ENCODE assay signal across 1 cellular context in the genomic region with DNA sequence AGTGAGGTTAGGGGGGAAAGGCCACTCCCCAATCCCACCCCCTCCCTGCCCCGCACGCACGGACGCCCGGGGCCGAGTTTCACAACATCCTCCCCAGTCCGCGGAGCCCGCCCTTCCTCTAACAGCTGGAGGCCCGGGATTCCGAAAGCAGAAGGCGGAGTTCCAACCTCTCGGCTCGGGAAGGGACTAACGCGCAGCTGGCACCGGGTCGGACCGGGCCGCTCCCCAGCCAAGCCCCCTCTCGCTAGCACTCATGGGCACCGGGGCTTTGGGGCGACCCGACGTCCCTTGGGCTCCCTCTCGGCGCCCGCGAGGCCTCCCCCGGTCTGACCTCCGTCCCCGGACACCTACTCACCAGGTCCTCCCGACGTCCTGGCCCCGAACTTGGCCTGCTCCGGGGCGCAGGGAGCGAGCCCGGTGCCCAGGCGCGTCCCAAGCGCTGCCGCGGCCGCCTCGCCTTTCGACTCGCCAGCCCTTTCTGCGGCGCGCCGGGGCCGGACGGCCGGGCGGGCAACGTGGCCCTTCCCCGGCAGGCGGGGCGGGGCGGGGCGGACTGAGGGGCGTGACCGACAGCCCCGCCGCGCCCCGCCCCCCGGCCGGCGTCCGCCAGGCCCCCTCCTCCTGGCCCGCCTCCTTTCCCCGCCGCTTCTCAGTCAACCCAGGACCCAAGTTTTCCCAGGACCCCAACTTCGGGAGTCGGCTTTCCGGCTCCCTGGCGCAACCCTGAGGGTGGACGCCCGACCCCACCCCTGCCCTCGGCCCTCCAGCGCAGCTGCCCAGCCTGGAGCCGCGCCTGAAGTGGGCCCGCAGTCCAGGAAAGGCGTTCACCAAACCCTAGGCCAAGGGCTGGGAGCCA.
TF ChIP-seq lines count a peak whose summit lies in the region.

A gene (minus strand): TSS at position 482 of the 856 bp plus-strand sequence. CDS start 9,835 bp downstream, outside the sequence.

TF ChIP-seq in K562, 482 proteins besides CTCF, POLR2A, EP300 and RAD21 (continued from another document and continues in another):
- TF ChIP-seq, protein P1, sequence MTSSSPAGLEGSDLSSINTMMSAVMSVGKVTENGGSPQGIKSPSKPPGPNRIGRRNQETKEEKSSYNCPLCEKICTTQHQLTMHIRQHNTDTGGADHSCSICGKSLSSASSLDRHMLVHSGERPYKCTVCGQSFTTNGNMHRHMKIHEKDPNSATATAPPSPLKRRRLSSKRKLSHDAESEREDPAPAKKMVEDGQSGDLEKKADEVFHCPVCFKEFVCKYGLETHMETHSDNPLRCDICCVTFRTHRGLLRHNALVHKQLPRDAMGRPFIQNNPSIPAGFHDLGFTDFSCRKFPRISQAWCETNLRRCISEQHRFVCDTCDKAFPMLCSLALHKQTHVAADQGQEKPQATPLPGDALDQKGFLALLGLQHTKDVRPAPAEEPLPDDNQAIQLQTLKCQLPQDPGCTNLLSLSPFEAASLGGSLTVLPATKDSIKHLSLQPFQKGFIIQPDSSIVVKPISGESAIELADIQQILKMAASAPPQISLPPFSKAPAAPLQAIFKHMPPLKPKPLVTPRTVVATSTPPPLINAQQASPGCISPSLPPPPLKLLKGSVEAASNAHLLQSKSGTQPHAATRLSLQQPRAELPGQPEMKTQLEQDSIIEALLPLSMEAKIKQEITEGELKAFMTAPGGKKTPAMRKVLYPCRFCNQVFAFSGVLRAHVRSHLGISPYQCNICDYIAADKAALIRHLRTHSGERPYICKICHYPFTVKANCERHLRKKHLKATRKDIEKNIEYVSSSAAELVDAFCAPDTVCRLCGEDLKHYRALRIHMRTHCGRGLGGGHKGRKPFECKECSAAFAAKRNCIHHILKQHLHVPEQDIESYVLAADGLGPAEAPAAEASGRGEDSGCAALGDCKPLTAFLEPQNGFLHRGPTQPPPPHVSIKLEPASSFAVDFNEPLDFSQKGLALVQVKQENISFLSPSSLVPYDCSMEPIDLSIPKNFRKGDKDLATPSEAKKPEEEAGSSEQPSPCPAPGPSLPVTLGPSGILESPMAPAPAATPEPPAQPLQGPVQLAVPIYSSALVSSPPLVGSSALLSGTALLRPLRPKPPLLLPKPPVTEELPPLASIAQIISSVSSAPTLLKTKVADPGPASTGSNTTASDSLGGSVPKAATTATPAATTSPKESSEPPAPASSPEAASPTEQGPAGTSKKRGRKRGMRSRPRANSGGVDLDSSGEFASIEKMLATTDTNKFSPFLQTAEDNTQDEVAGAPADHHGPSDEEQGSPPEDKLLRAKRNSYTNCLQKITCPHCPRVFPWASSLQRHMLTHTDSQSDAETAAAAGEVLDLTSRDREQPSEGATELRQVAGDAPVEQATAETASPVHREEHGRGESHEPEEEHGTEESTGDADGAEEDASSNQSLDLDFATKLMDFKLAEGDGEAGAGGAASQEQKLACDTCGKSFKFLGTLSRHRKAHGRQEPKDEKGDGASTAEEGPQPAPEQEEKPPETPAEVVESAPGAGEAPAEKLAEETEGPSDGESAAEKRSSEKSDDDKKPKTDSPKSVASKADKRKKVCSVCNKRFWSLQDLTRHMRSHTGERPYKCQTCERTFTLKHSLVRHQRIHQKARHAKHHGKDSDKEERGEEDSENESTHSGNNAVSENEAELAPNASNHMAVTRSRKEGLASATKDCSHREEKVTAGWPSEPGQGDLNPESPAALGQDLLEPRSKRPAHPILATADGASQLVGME (CRISPR knock-in tag; IDR thresholded peaks at IDR 0.05), result peak; percentile 65; the same call in 1 of the 2 replicates
- TF ChIP-seq, protein P2, sequence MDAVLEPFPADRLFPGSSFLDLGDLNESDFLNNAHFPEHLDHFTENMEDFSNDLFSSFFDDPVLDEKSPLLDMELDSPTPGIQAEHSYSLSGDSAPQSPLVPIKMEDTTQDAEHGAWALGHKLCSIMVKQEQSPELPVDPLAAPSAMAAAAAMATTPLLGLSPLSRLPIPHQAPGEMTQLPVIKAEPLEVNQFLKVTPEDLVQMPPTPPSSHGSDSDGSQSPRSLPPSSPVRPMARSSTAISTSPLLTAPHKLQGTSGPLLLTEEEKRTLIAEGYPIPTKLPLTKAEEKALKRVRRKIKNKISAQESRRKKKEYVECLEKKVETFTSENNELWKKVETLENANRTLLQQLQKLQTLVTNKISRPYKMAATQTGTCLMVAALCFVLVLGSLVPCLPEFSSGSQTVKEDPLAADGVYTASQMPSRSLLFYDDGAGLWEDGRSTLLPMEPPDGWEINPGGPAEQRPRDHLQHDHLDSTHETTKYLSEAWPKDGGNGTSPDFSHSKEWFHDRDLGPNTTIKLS (IDR thresholded peaks at IDR 0.05; ENCODE audit: borderline replicate concordance, low read depth), result peak; percentile 86
- TF ChIP-seq SPI1 (IDR thresholded peaks at IDR 0.05; ENCODE audit: borderline replicate concordance, low read depth, low read length), result peak; percentile 20; the same call in 1 of the 2 replicates
- TF ChIP-seq CCAR2 (IDR thresholded peaks at IDR 0.05; ENCODE audit: low read depth, low read length), result no peak
- TF ChIP-seq, protein P3, sequence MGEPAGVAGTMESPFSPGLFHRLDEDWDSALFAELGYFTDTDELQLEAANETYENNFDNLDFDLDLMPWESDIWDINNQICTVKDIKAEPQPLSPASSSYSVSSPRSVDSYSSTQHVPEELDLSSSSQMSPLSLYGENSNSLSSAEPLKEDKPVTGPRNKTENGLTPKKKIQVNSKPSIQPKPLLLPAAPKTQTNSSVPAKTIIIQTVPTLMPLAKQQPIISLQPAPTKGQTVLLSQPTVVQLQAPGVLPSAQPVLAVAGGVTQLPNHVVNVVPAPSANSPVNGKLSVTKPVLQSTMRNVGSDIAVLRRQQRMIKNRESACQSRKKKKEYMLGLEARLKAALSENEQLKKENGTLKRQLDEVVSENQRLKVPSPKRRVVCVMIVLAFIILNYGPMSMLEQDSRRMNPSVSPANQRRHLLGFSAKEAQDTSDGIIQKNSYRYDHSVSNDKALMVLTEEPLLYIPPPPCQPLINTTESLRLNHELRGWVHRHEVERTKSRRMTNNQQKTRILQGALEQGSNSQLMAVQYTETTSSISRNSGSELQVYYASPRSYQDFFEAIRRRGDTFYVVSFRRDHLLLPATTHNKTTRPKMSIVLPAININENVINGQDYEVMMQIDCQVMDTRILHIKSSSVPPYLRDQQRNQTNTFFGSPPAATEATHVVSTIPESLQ (CRISPR knock-in tag; IDR thresholded peaks at IDR 0.05), result no peak
- TF ChIP-seq ZBED1 (IDR thresholded peaks at IDR 0.05), result no peak
- TF ChIP-seq KAT2B (IDR thresholded peaks at IDR 0.05; ENCODE audit: low read depth, low read length), result no peak
- TF ChIP-seq, protein P4, sequence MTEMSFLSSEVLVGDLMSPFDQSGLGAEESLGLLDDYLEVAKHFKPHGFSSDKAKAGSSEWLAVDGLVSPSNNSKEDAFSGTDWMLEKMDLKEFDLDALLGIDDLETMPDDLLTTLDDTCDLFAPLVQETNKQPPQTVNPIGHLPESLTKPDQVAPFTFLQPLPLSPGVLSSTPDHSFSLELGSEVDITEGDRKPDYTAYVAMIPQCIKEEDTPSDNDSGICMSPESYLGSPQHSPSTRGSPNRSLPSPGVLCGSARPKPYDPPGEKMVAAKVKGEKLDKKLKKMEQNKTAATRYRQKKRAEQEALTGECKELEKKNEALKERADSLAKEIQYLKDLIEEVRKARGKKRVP (CRISPR knock-in tag; IDR thresholded peaks at IDR 0.05), result 0 out of 2 replicates have a peak, but pooled peaks have one; percentile 55
- no peak for TF ChIP-seq SRSF3 (IDR thresholded peaks at IDR 0.05; ENCODE audit: insufficient read depth, low read length)
- no peak for TF ChIP-seq GTF2F1 (IDR thresholded peaks at IDR 0.05; ENCODE audit: low read depth, low read length)
- TF ChIP-seq, protein P5, sequence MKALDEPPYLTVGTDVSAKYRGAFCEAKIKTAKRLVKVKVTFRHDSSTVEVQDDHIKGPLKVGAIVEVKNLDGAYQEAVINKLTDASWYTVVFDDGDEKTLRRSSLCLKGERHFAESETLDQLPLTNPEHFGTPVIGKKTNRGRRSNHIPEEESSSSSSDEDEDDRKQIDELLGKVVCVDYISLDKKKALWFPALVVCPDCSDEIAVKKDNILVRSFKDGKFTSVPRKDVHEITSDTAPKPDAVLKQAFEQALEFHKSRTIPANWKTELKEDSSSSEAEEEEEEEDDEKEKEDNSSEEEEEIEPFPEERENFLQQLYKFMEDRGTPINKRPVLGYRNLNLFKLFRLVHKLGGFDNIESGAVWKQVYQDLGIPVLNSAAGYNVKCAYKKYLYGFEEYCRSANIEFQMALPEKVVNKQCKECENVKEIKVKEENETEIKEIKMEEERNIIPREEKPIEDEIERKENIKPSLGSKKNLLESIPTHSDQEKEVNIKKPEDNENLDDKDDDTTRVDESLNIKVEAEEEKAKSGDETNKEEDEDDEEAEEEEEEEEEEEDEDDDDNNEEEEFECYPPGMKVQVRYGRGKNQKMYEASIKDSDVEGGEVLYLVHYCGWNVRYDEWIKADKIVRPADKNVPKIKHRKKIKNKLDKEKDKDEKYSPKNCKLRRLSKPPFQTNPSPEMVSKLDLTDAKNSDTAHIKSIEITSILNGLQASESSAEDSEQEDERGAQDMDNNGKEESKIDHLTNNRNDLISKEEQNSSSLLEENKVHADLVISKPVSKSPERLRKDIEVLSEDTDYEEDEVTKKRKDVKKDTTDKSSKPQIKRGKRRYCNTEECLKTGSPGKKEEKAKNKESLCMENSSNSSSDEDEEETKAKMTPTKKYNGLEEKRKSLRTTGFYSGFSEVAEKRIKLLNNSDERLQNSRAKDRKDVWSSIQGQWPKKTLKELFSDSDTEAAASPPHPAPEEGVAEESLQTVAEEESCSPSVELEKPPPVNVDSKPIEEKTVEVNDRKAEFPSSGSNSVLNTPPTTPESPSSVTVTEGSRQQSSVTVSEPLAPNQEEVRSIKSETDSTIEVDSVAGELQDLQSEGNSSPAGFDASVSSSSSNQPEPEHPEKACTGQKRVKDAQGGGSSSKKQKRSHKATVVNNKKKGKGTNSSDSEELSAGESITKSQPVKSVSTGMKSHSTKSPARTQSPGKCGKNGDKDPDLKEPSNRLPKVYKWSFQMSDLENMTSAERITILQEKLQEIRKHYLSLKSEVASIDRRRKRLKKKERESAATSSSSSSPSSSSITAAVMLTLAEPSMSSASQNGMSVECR (CRISPR knock-in tag; IDR thresholded peaks at IDR 0.05), result peak; percentile 96
- TF ChIP-seq SRF (CRISPR knock-in tag; IDR thresholded peaks at IDR 0.05), result peak in 1 of 2 experiments; percentile 23; a peak in 1 of 4 replicates
- TF ChIP-seq, protein P6, sequence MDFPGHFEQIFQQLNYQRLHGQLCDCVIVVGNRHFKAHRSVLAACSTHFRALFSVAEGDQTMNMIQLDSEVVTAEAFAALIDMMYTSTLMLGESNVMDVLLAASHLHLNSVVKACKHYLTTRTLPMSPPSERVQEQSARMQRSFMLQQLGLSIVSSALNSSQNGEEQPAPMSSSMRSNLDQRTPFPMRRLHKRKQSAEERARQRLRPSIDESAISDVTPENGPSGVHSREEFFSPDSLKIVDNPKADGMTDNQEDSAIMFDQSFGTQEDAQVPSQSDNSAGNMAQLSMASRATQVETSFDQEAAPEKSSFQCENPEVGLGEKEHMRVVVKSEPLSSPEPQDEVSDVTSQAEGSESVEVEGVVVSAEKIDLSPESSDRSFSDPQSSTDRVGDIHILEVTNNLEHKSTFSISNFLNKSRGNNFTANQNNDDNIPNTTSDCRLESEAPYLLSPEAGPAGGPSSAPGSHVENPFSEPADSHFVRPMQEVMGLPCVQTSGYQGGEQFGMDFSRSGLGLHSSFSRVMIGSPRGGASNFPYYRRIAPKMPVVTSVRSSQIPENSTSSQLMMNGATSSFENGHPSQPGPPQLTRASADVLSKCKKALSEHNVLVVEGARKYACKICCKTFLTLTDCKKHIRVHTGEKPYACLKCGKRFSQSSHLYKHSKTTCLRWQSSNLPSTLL (IDR thresholded peaks at IDR 0.05), result no peak
- TF ChIP-seq XRCC3 (IDR thresholded peaks at IDR 0.05), result no peak
- TF ChIP-seq ZNF347 (CRISPR knock-in tag; IDR thresholded peaks at IDR 0.05; ENCODE audit: low read depth), result no peak
- TF ChIP-seq, protein P7, sequence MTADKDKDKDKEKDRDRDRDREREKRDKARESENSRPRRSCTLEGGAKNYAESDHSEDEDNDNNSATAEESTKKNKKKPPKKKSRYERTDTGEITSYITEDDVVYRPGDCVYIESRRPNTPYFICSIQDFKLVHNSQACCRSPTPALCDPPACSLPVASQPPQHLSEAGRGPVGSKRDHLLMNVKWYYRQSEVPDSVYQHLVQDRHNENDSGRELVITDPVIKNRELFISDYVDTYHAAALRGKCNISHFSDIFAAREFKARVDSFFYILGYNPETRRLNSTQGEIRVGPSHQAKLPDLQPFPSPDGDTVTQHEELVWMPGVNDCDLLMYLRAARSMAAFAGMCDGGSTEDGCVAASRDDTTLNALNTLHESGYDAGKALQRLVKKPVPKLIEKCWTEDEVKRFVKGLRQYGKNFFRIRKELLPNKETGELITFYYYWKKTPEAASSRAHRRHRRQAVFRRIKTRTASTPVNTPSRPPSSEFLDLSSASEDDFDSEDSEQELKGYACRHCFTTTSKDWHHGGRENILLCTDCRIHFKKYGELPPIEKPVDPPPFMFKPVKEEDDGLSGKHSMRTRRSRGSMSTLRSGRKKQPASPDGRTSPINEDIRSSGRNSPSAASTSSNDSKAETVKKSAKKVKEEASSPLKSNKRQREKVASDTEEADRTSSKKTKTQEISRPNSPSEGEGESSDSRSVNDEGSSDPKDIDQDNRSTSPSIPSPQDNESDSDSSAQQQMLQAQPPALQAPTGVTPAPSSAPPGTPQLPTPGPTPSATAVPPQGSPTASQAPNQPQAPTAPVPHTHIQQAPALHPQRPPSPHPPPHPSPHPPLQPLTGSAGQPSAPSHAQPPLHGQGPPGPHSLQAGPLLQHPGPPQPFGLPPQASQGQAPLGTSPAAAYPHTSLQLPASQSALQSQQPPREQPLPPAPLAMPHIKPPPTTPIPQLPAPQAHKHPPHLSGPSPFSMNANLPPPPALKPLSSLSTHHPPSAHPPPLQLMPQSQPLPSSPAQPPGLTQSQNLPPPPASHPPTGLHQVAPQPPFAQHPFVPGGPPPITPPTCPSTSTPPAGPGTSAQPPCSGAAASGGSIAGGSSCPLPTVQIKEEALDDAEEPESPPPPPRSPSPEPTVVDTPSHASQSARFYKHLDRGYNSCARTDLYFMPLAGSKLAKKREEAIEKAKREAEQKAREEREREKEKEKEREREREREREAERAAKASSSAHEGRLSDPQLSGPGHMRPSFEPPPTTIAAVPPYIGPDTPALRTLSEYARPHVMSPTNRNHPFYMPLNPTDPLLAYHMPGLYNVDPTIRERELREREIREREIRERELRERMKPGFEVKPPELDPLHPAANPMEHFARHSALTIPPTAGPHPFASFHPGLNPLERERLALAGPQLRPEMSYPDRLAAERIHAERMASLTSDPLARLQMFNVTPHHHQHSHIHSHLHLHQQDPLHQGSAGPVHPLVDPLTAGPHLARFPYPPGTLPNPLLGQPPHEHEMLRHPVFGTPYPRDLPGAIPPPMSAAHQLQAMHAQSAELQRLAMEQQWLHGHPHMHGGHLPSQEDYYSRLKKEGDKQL (CRISPR knock-in tag; IDR thresholded peaks at IDR 0.05; ENCODE audit: borderline replicate concordance), result no peak
- TF ChIP-seq ZNF274 (IDR thresholded peaks at IDR 0.05; ENCODE audit: borderline replicate concordance, low read depth, low read length), result no peak
- TF ChIP-seq, protein P8, sequence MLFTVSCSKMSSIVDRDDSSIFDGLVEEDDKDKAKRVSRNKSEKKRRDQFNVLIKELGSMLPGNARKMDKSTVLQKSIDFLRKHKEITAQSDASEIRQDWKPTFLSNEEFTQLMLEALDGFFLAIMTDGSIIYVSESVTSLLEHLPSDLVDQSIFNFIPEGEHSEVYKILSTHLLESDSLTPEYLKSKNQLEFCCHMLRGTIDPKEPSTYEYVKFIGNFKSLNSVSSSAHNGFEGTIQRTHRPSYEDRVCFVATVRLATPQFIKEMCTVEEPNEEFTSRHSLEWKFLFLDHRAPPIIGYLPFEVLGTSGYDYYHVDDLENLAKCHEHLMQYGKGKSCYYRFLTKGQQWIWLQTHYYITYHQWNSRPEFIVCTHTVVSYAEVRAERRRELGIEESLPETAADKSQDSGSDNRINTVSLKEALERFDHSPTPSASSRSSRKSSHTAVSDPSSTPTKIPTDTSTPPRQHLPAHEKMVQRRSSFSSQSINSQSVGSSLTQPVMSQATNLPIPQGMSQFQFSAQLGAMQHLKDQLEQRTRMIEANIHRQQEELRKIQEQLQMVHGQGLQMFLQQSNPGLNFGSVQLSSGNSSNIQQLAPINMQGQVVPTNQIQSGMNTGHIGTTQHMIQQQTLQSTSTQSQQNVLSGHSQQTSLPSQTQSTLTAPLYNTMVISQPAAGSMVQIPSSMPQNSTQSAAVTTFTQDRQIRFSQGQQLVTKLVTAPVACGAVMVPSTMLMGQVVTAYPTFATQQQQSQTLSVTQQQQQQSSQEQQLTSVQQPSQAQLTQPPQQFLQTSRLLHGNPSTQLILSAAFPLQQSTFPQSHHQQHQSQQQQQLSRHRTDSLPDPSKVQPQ (CRISPR knock-in tag; IDR thresholded peaks at IDR 0.05; ENCODE audit: borderline replicate concordance), result no peak
